In the genomic region with DNA sequence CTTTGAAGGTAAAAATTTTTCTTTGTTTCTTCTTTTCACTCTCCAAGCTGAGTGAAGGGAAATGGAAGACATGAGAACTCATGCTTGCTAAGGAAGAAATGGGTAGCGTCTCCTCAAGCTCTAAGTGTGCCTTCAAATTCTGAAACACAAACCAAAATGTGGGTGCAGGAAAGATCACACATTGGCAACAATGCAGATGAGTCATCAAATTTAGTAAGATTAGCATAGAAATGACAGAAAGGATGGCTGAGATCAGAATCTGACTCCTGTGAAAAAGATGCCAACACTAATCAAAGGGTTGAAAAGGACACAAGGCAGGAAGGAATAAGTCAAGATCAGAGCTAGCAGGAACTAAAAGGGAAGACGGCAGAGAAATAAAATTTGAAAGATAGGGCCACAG, we compare ENCODE assay signal across 25 cellular contexts.
"Had no signal": no experiment of that assay in that cellular context is flagged by ENCODE, and none has a peak within 500 bp of the region (broad histone marks: within the 10 kb centered on the region; RNA-seq: fewer than 3 reads in every experiment).

No MANE protein-coding gene starts in this region.

- H3K9me3 ChIP-seq: SJSA1 had no signal

- H3K36me3 ChIP-seq: MG63, SJSA1 had no signal

- DNase-seq: Karpas-422, KG1, MG63, NCI-H1092, NCI-H1105 treated with DMSO at 0.1 percent for 48 hours, NCI-H1417 treated with DMSO at 0.1 percent for 48 hours, NCI-H146, NCI-H1694 treated with DMSO at 0.1 percent for 48 hours, NCI-H1930, NCI-H2081, NCI-H2107, NCI-H2227 treated with DMSO at 0.1 percent for 48 hours, NCI-H446, NCI-H510A, NCI-H524 treated with DMSO at 0.1 percent for 48 hours, NCI-H69, NCI-H774, Right ventricle myocardium superior, RPMI8226, SIG-M5 had no signal

- H3K27ac ChIP-seq: HL-60, SJSA1, SK-N-MC had no signal

- H3K4me3 ChIP-seq: MG63, SJSA1, SK-N-MC had no signal

- H3K27me3 ChIP-seq: MG63, SJSA1 had no signal

- FAIRE-seq: HTR-8/SVneo, RCC 7860 had no signal
